Comparison of ENCODE assay signal across 25 cellular contexts in the genomic region with DNA sequence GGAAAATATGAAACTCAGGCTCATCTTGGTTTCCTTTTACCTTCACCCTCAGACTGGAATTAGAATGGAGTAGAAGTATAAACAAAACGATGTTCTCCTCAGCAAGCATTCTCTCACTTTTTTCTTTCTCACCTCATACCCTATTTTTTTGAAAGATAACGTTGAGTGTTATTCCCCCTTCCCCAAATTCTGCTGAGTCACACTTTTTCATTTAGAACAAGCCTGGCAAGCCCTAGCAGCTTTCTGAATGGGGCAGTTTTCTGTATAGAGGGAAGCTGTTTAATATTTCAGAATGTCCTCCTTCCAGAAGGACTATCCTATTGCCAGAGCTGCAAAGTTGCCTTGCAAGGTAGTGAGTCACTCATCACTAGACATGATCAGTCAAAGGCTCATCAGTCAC.
"Had no signal": no experiment of that assay in that cellular context is flagged by ENCODE, and none has a peak within 500 bp of the region (broad histone marks: within the 10 kb centered on the region; RNA-seq: fewer than 3 reads in every experiment).

No MANE protein-coding gene starts in this region.

- H3K36me3 ChIP-seq: MG63, Peyer's patch had no signal

- H3K4me1 Mint-ChIP-seq: activated CD4-positive, alpha-beta T cell treated with anti-CD3 and anti-CD28 coated beads, Interleukin-2, amount 10 ng/mL, durations not matched to agents 7 days and 5 days; activated T-helper 17 cell treated with anti-CD3 and anti-CD28 coated beads, Interleukin-2, amount 50 U/mL, for 72 hours had no signal

- H3K4me1 ChIP-seq: Peyer's patch had no signal

- H3K27me3 ChIP-seq: MG63, Peyer's patch had no signal

- H3K36me3 Mint-ChIP-seq: activated CD4-positive, alpha-beta memory T cell treated with anti-CD3 and anti-CD28 coated beads for 36 hours; activated naive CD8-positive, alpha-beta T cell; brain had no signal

- DNase-seq: activated CD4-positive, alpha-beta memory T cell treated with anti-CD3 and anti-CD28 coated beads for 36 hours; activated CD4-positive, alpha-beta T cell treated with anti-CD3 and anti-CD28 coated beads, Interleukin-2, amount 10 ng/mL, durations not matched to agents 7 days and 5 days; activated CD4-positive, CD25-positive, alpha-beta regulatory T cell; activated CD8-positive, alpha-beta memory T cell treated with anti-CD3 and anti-CD28 coated beads for 24 hours; activated gamma-delta T cell; activated naive CD4-positive, alpha-beta T cell treated with anti-CD3 and anti-CD28 coated beads for 36 hours; activated T-cell treated with anti-CD3 and anti-CD28 coated beads, Interleukin-2, amount 50 U/mL, for 48 hours; amygdala; MG63; MV-4-11; NCI-H1092 treated with DMSO at 0.1 percent for 48 hours; NCI-H1417 treated with DMSO at 0.1 percent for 48 hours; NCI-H1694; NCI-H2029; NCI-H2107; NCI-H226; NCI-H526 treated with DMSO at 0.1 percent for 48 hours; NCI-H82; Peyer's patch; SIG-M5; T-helper 1 cell had no signal

- H3K9me3 Mint-ChIP-seq: activated CD4-positive, alpha-beta memory T cell treated with anti-CD3 and anti-CD28 coated beads for 36 hours; activated CD4-positive, alpha-beta T cell treated with anti-CD3 and anti-CD28 coated beads, Interleukin-2, amount 10 ng/mL, durations not matched to agents 7 days and 5 days; activated naive CD4-positive, alpha-beta T cell treated with anti-CD3 and anti-CD28 coated beads for 36 hours; activated T-helper 17 cell treated with anti-CD3 and anti-CD28 coated beads, Interleukin-2, amount 50 U/mL, for 72 hours; brain had no signal

- H3K27ac ChIP-seq: Peyer's patch, VCaP had no signal

- H3K4me3 ChIP-seq: MG63, Peyer's patch had no signal

- H3K9me3 ChIP-seq: MG63, Peyer's patch had no signal

- H3K27me3 Mint-ChIP-seq: brain had no signal

- ATAC-seq: activated T-helper 17 cell treated with anti-CD3 and anti-CD28 coated beads, Interleukin-2, amount 50 U/mL, for 72 hours had no signal

- H3K4me3 Mint-ChIP-seq: activated CD4-positive, alpha-beta memory T cell treated with anti-CD3 and anti-CD28 coated beads for 36 hours; activated CD4-positive, alpha-beta T cell treated with anti-CD3 and anti-CD28 coated beads, Interleukin-2, amount 10 ng/mL, durations not matched to agents 7 days and 5 days; activated naive CD4-positive, alpha-beta T cell treated with anti-CD3 and anti-CD28 coated beads for 36 hours; activated naive CD8-positive, alpha-beta T cell; activated T-helper 17 cell treated with anti-CD3 and anti-CD28 coated beads, Interleukin-2, amount 50 U/mL, for 72 hours; brain had no signal

- H3K27ac Mint-ChIP-seq: activated CD4-positive, alpha-beta memory T cell treated with anti-CD3 and anti-CD28 coated beads for 36 hours; activated CD4-positive, alpha-beta T cell treated with anti-CD3 and anti-CD28 coated beads, Interleukin-2, amount 10 ng/mL, durations not matched to agents 7 days and 5 days; activated naive CD4-positive, alpha-beta T cell treated with anti-CD3 and anti-CD28 coated beads for 36 hours; activated naive CD8-positive, alpha-beta T cell; activated T-helper 17 cell treated with anti-CD3 and anti-CD28 coated beads, Interleukin-2, amount 50 U/mL, for 72 hours had no signal
